Comparison of ENCODE assay signal across 20 cellular contexts in the genomic region with DNA sequence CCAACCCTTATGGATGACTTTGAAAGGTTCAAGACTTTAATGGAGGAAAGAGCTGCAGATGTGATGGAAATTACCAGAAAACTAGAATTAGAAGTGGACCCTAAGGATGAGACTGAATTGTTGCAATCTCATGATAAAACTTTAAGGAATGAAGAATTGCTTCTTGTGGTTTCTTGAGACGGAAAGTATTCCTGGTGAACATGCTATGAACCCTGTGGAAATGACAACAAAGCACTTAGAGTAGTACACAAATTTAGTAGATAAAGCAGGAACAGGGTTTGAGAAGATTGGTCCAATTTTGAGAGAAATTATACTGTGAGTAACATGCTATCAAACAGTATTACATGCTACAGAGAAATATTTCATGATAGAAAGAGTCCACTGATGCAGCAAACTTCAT.
"Had no signal": no experiment of that assay in that cellular context is flagged by ENCODE, and none has a peak within 500 bp of the region (broad histone marks: within the 10 kb centered on the region; RNA-seq: fewer than 3 reads in every experiment).

No MANE protein-coding gene starts in this region.

- DNase-seq: activated CD4-positive, alpha-beta T cell treated with anti-CD3 and anti-CD28 coated beads for 1 hour; activated CD4-positive, alpha-beta T cell treated with anti-CD3 and anti-CD28 coated beads, Interleukin-2, amount 50 U/mL, for 4 hours; activated effector memory CD4-positive, alpha-beta T cell treated with anti-CD3 and anti-CD28 coated beads, Interleukin-2, amount 50 U/mL, for 16 hours; activated T-cell treated with anti-CD3 and anti-CD28 coated beads, Interleukin-2, amount 50 U/mL, for 72 hours; brain microvascular endothelial cell; central memory CD4-positive, alpha-beta T cell; colonic mucosa; endodermal cell; heart left ventricle; left lung; midbrain; nucleus accumbens; spleen; stimulated activated CD4-positive, alpha-beta T cell treated with anti-CD3 and anti-CD28 coated beads, Interleukin-4, amount 100 ng/mL, for 4 hours; stimulated activated naive B cell treated with anti-CD40 and anti-IgM and Interleukin-4, amounts not matched to agents 10 μg/mL and 1 μg/mL and 100 μg/mL, for 72 hours; thyroid gland; WERI-Rb-1 had no signal

- ATAC-seq: activated naive CD4-positive, alpha-beta T cell treated with anti-CD3 and anti-CD28 coated beads, Interleukin-2, amount 50 U/mL, for 72 hours; activated T-cell treated with anti-CD3 and anti-CD28 coated beads, Interleukin-2, amount 50 U/mL, for 72 hours; gastroesophageal sphincter; heart left ventricle; left lung; sciatic nerve; stimulated activated naive B cell treated with anti-CD40 and anti-IgM and Interleukin-4, amounts not matched to agents 10 μg/mL and 1 μg/mL and 100 μg/mL, for 72 hours had no signal

- H3K4me3 ChIP-seq: colonic mucosa, gastroesophageal sphincter, heart left ventricle, left lung, spleen, thyroid gland had no signal
